19 cellular contexts compared by ENCODE assay signal in genomic region chr18:12960846-12961397, GRCh38. TPM values are rescaled to one million over a fixed set of nuclear protein-coding genes. Genes with fewer than 3 reads are reported as not detected.
A peak's percentile ranks its signal among the peaks of the same experiment; 100 is the strongest.
DNase-seq lines count a peak whose midpoint lies in the region; ATAC-seq and TF ChIP-seq lines count a peak whose summit lies in the region.
"Had no signal": no experiment of that assay in that cellular context is flagged by ENCODE, and none has a peak within 500 bp of the region (broad histone marks: within the 10 kb centered on the region; RNA-seq: fewer than 3 reads in every experiment).

No MANE protein-coding gene starts in this region.

- 0 to 65% methylated on average over 1 to 6 of the region's 6 CpGs for WGBS in transverse colon (ENCODE audit: low coverage in 1 of 2), 2 donors

- in situ Hi-C loops in transverse colon (cut with MboI; ENCODE audit: low pct_ligation_motif_present in 1 of 4, low pct_unique_long_range_greater_than_20kb in 1 of 4, low sequenced_read_pairs in 3 of 4): no loop called here

- H3K9me3 ChIP-seq in transverse colon: no peaks in the 10 kb centered on the region

- H3K4me3 ChIP-seq in transverse colon: no peak overlapping the region

- DNase-seq in NCI-H2196 (lab: John Stamatoyannopoulos, UW; ENCODE audit: unreplicated experiment) (peak; percentile 18), NCI-H2196 treated with DMSO at 0.1 percent for 48 hours (lab: John Stamatoyannopoulos, UW; ENCODE audit: unreplicated experiment) (no peak), NCI-H2227 treated with DMSO at 0.1 percent for 48 hours (lab: John Stamatoyannopoulos, UW) (peak; percentile 14), iris pigment epithelial cell (ENCODE audit: low read depth) (peak; percentile 16), transverse colon (peak; percentile 74), NCI-H510A treated with DMSO at 0.1 percent for 48 hours (lab: John Stamatoyannopoulos, UW) (no peak), CD1c-positive myeloid dendritic cell (ENCODE audit: extremely low spot score) (no peak)
- DNase-seq: activated CD4-positive, alpha-beta T cell treated with anti-CD3 and anti-CD28 coated beads, Interleukin-2, amount 10 ng/mL, durations not matched to agents 7 days and 5 days; activated CD8-positive, alpha-beta memory T cell treated with anti-CD3 and anti-CD28 coated beads, Interleukin-2, amount 50 U/mL, for 48 hours; activated naive CD8-positive, alpha-beta T cell treated with anti-CD3 and anti-CD28 coated beads, Interleukin-2, amount 10 ng/mL, durations not matched to agents 7 days and 5 days; effector CD4-positive, alpha-beta T cell; foreskin melanocyte; H7; IMR-90; NCI-H1436; stimulated activated CD4-positive, alpha-beta T cell treated with anti-CD3 and anti-CD28 coated beads, Interleukin-4, amount 100 ng/mL, for 1 hour; stimulated activated naive CD8-positive, alpha-beta T cell treated with anti-CD3 and anti-CD28 coated beads, Interleukin-15, Interleukin-2, amounts not matched to agents 100 U/mL and 50 U/mL, for 24 hours had no signal

- TF ChIP-seq CTCF in transverse colon (IDR thresholded peaks at IDR 0.05): no peak

- peak overlapping the region; percentile 38 to 66 (median 58) for H3K27ac ChIP-seq in transverse colon
- H3K27ac ChIP-seq: VCaP had no signal

- H3K4me1 ChIP-seq in transverse colon: peaks cover 0 to 24% (median 14%) of the 10 kb centered on the region in 4 donors

- peaks cover 0 to 19% (median 8%) of the 10 kb centered on the region in 4 donors for H3K36me3 ChIP-seq in transverse colon

- intact Hi-C loops in transverse colon (cut with DNase I; ENCODE audit: low total_unique reads): no loop called here

- ATAC-seq in HG03097 (IDR thresholded peaks at IDR 0.05; ENCODE audit: low FRiP score, unreplicated experiment): no peak
- ATAC-seq: stimulated activated naive CD8-positive, alpha-beta T cell treated with anti-CD3 and anti-CD28 coated beads, Interleukin-15, Interleukin-2, amounts not matched to agents 100 U/mL and 50 U/mL, for 24 hours had no signal

- no peak for TF ChIP-seq EP300 in transverse colon (IDR thresholded peaks at IDR 0.05; ENCODE audit: low read depth)

- no peaks in the 10 kb centered on the region for H3K27me3 ChIP-seq in transverse colon

- no peak for TF ChIP-seq POLR2A in transverse colon (IDR thresholded peaks at IDR 0.05)

RNA-seq across cellular contexts. Expression of gene SEH1L, which starts 13.1 kb away (rescaled TPM):
- 10 to 100 TPM in 3 of 4 donors, 1 to 10 TPM in 1; 9.4 to 29.1 (median 18.2) TPM for total RNA-seq in transverse colon

RNA-seq across cellular contexts. Expression of gene CEP192, which starts 30.2 kb away (rescaled TPM):
- total RNA-seq in transverse colon: 10 to 100 TPM; 21.3 to 40.0 (median 34.1) TPM

Comparison
In these comparisons a context has a peak if more than half of its experiments do, and no peak if none do; other contexts are left out.
1. DNase-seq: peak in NCI-H2196 (single experiment), NCI-H2227 treated with DMSO at 0.1 percent for 48 hours (single experiment), iris pigment epithelial cell (single experiment) and transverse colon (single experiment); none in NCI-H2196 treated with DMSO at 0.1 percent for 48 hours (single experiment), NCI-H510A treated with DMSO at 0.1 percent for 48 hours (single experiment) and CD1c-positive myeloid dendritic cell (single experiment).